In genomic region chr2:174153757-174154680, GRCh38 we compare ENCODE assay signal across 1 cellular context.
A peak's percentile ranks its signal among the peaks of the same experiment; 100 is the strongest.
TF ChIP-seq lines count a peak whose summit lies in the region.

No MANE protein-coding gene starts in this region.

TF ChIP-seq in IMR-90, 13 proteins besides CTCF, POLR2A, EP300 and RAD21 (continued from another document):
- TF ChIP-seq, protein P1, sequence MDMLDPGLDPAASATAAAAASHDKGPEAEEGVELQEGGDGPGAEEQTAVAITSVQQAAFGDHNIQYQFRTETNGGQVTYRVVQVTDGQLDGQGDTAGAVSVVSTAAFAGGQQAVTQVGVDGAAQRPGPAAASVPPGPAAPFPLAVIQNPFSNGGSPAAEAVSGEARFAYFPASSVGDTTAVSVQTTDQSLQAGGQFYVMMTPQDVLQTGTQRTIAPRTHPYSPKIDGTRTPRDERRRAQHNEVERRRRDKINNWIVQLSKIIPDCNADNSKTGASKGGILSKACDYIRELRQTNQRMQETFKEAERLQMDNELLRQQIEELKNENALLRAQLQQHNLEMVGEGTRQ (IDR thresholded peaks at IDR 0.05; ENCODE audit: low read depth, low read length), result no peak
- no peak for TF ChIP-seq CHD1 (IDR thresholded peaks at IDR 0.05; ENCODE audit: low read depth, low read length)
- TF ChIP-seq BHLHE40 (IDR thresholded peaks at IDR 0.05; ENCODE audit: low read depth, low read length), result 0 out of 2 replicates have a peak, but pooled peaks have one; percentile 19
- TF ChIP-seq NFE2L2 (IDR thresholded peaks at IDR 0.05; ENCODE audit: low read depth, low read length), result no peak
- TF ChIP-seq RFX5 (IDR thresholded peaks at IDR 0.05; ENCODE audit: low read depth, low read length), result no peak
- TF ChIP-seq MXI1 (IDR thresholded peaks at IDR 0.05; ENCODE audit: borderline replicate concordance, low read depth, low read length), result peak; percentile 88
- TF ChIP-seq FOS (IDR thresholded peaks at IDR 0.05; ENCODE audit: low read depth, low read length), result no peak
